Comparison of ENCODE assay signal across 2 cellular contexts in the genomic region with DNA sequence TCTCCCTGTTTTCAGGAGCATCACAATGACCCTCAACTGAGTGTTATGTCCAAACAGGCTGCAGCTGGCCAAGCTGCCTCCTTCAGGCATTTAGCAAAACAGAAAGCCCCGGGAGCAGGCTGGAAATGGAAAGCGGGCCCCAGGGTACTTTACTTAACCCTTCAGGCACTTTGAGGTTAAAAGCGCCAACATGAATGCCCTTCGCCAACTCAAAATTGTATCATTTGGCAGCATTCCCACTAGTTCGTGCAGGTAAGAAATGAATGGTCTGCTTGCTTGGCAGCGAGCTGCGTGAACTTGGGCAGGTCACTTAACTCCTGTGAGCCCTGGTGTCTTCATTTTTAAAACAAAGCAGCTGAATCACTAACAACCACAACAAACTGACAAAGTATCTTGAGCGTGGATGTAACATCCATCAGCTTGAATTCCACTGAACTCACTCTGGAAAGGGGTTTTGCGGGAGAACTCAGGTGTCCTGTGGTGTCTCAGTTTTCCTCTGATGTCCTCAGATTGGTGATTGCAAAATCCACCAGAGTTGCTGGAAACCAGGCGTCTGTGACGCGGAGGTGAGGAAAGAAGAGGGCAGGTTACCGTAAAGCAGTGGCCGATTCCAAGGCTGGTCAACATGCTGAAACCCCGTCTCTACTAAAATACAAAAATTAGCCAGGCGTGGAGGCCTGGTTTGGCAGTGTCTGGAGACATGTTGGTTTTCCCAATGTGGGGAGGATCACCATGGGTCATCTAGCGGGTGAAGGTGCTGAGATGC.
TF ChIP-seq lines count a peak whose summit lies in the region.

No MANE protein-coding gene starts in this region.

TF ChIP-seq in IMR-90, 13 proteins besides CTCF, POLR2A, EP300 and RAD21:
- TF ChIP-seq ELK1 (IDR thresholded peaks at IDR 0.05; ENCODE audit: borderline replicate concordance, low read depth, low read length) (no peak), CHD1 (IDR thresholded peaks at IDR 0.05; ENCODE audit: low read depth, low read length) (no peak), RCOR1 (IDR thresholded peaks at IDR 0.05; ENCODE audit: insufficient replicate concordance, low read length) (no peak), RFX5 (IDR thresholded peaks at IDR 0.05; ENCODE audit: low read depth, low read length) (no peak), SMC3 (IDR thresholded peaks at IDR 0.05; ENCODE audit: low read depth, low read length) (no peak), MAFK (IDR thresholded peaks at IDR 0.05; ENCODE audit: low read depth, low read length) (no peak), FOS (IDR thresholded peaks at IDR 0.05; ENCODE audit: low read depth, low read length) (no peak), MXI1 (IDR thresholded peaks at IDR 0.05; ENCODE audit: borderline replicate concordance, low read depth, low read length) (no peak), NFE2L2 (IDR thresholded peaks at IDR 0.05; ENCODE audit: low read depth, low read length) (no peak), CEBPB (IDR thresholded peaks at IDR 0.05; ENCODE audit: low read depth, low read length) (no peak), MAZ (IDR thresholded peaks at IDR 0.05; ENCODE audit: borderline replicate concordance, low read depth, low read length) (no peak), USF2 (IDR thresholded peaks at IDR 0.05; ENCODE audit: low read depth, low read length) (no peak), BHLHE40 (IDR thresholded peaks at IDR 0.05; ENCODE audit: low read depth, low read length) (no peak)
TF ChIP-seq in IMR-90: peak in this region for 0.

TF ChIP-seq in GM12878, 131 proteins besides CTCF, POLR2A, EP300 and RAD21:
- TF ChIP-seq, protein P1, sequence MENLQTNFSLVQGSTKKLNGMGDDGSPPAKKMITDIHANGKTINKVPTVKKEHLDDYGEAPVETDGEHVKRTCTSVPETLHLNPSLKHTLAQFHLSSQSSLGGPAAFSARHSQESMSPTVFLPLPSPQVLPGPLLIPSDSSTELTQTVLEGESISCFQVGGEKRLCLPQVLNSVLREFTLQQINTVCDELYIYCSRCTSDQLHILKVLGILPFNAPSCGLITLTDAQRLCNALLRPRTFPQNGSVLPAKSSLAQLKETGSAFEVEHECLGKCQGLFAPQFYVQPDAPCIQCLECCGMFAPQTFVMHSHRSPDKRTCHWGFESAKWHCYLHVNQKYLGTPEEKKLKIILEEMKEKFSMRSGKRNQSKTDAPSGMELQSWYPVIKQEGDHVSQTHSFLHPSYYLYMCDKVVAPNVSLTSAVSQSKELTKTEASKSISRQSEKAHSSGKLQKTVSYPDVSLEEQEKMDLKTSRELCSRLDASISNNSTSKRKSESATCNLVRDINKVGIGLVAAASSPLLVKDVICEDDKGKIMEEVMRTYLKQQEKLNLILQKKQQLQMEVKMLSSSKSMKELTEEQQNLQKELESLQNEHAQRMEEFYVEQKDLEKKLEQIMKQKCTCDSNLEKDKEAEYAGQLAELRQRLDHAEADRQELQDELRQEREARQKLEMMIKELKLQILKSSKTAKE (IDR thresholded peaks at IDR 0.05; ENCODE audit: low read depth, poor library complexity, severe bottlenecking), result no peak
- TF ChIP-seq NFXL1 (IDR thresholded peaks at IDR 0.05; ENCODE audit: borderline replicate concordance), result peak; percentile 22; the same call in 1 of the 2 replicates
- peak in 1 of 2 experiments; percentile 53; a peak in 1 of 4 replicates for TF ChIP-seq ETV6 (conservative IDR thresholded peaks at IDR 0.05 in 1 of 2, IDR thresholded peaks at IDR 0.05 in 1 of 2; ENCODE audit: borderline replicate concordance in 1 of 2, low read depth in 1 of 2)
